13 cellular contexts compared by ENCODE assay signal in the genomic region with DNA sequence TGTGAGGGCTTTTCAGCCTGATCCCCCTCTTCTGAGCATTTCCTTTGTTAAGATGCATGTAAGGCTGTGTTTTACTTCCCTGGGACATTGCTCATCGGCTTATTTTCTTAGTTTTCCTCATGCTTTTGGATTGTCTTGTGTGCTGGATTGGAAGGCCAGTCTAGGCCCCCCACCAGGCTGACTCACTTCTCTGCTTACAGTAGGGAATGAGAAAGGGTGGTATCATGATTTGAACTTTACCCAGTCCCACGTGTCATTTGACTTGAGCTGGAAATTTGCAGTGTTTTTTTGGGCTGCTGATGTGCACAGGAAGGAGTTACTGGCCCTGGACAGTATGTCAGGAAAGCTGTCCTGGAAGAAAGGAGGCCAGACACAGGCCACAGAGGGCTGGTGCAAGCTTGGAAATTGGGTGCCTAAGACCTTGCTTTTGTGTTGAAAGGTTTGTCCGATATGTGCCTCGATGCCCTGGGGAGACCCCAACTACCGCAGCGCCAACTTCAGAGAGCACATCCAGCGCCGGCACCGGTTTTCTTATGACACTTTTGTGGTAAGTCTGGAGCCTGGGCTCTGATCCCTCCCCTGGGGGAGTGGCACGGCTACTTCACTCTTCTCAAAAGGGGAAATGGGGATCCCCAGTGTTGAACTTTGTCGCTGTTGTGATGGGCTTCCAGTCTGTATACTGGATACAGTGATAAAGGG. TPM values are rescaled to one million over a fixed set of nuclear protein-coding genes. Genes with fewer than 3 reads are reported as not detected.
A peak's percentile ranks its signal among the peaks of the same experiment; 100 is the strongest.
DNase-seq lines count a peak whose midpoint lies in the region; ATAC-seq, FAIRE-seq and TF ChIP-seq lines count a peak whose summit lies in the region.
"Had no signal": no experiment of that assay in that cellular context is flagged by ENCODE, and none has a peak within 500 bp of the region (broad histone marks: within the 10 kb centered on the region; RNA-seq: fewer than 3 reads in every experiment).

No MANE protein-coding gene starts in this region.

- DNase-seq in HepG2 (ENCODE audit: low spot score), result peak; percentile 68
- DNase-seq in right lobe of liver, result no peak
- DNase-seq in fibroblast of peridontal ligament (ENCODE audit: extremely low read depth), result peak; percentile 96
- no peak for DNase-seq in OCI-LY7 (ENCODE audit: low spot score)
- DNase-seq: activated CD4-positive, alpha-beta T cell treated with anti-CD3 and anti-CD28 coated beads, Interleukin-2, amount 50 U/mL, for 4 hours; NCI-H146 had no signal

- H3K9me2 ChIP-seq in OCI-LY7 (ENCODE audit: insufficient read depth, low read length), result no peaks in the 10 kb centered on the region

- H3K4me1 ChIP-seq in HepG2 (ENCODE audit: insufficient read depth, low read length), result peaks cover 55% of the 10 kb centered on the region
- no peaks in the 10 kb centered on the region for H3K4me1 ChIP-seq in right lobe of liver
- H3K4me1 ChIP-seq in OCI-LY7 (ENCODE audit: insufficient read depth, low read length, poor library complexity, severe bottlenecking), result no peaks in the 10 kb centered on the region
- H3K4me1 ChIP-seq: BLaER1 treated with 17β-estradiol and CSF1 and Interleukin-3, amounts not matched to agents 10 nM and 100 nM had no signal

- no peaks in the 10 kb centered on the region for H3K27me3 ChIP-seq in HepG2 (ENCODE audit: control insufficient read depth in 1 of 2, insufficient read depth in 2 of 2, low read length in 2 of 2)
- H3K27me3 ChIP-seq in right lobe of liver, result no peaks in the 10 kb centered on the region
- H3K27me3 ChIP-seq: BLaER1 treated with 17β-estradiol and CSF1 and Interleukin-3, amounts not matched to agents 10 nM and 100 nM had no signal

- TF ChIP-seq EP300 in HepG2 (IDR thresholded peaks at IDR 0.05; ENCODE audit: low read depth in 2 of 2, low read length in 2 of 2) (no peak), HepG2 (CRISPR knock-in tag; IDR thresholded peaks at IDR 0.05; ENCODE audit: borderline replicate concordance) (no peak)

- peaks cover 70% of the 10 kb centered on the region for H3K36me3 Mint-ChIP-seq in stimulated activated memory B cell treated with anti-CD40 and anti-IgM and Interleukin-4, amounts not matched to agents 10 μg/mL and 1 μg/mL and 100 μg/mL, for 72 hours

- H3K27ac ChIP-seq in HepG2 (ENCODE audit: extremely low read length, insufficient read depth, low read length) (peak overlapping the region; percentile 51), right lobe of liver (no peak overlapping the region), OCI-LY7 (ENCODE audit: low read depth, low read length, poor library complexity, severe bottlenecking) (no peak overlapping the region)
- H3K27ac ChIP-seq: BLaER1 treated with 17β-estradiol and CSF1 and Interleukin-3, amounts not matched to agents 10 nM and 100 nM had no signal

- 85% methylated on average over 11 of the region's 11 CpGs for WGBS in HepG2 (ENCODE audit: low lambda C conversion rate)
- WGBS in right lobe of liver (ENCODE audit: insufficient coverage, low coverage, low lambda C conversion rate, missing lambda C conversion rate), result 70% methylated on average over 8 of the region's 11 CpGs

- ATAC-seq in HepG2 (peak; percentile 62), right lobe of liver (no peak), SK-N-SH treated with all-trans-retinoic acid at 6 μM for 48 hours (peak; percentile 52), HG03432 (IDR thresholded peaks at IDR 0.05; ENCODE audit: unreplicated experiment) (no peak), GM18858 (IDR thresholded peaks at IDR 0.05; ENCODE audit: unreplicated experiment) (no peak)
- ATAC-seq in stimulated activated memory B cell treated with anti-CD40 and anti-IgM and Interleukin-4, amounts not matched to agents 10 μg/mL and 1 μg/mL and 100 μg/mL, for 72 hours, result no peak

- FAIRE-seq in HepG2 (lab: Jason Lieb, UNC), result peak; percentile 44
- FAIRE-seq: HTR-8/SVneo had no signal

- H3K4me2 ChIP-seq in HepG2 (ENCODE audit: low read depth, low read length), result 0 out of 2 replicates have a peak overlapping the region, but pooled peaks have one; percentile 8
- H3K4me2 ChIP-seq in OCI-LY7 (ENCODE audit: low read length), result no peak overlapping the region
- H3K4me2 ChIP-seq: BLaER1 treated with 17β-estradiol and CSF1 and Interleukin-3, amounts not matched to agents 10 nM and 100 nM had no signal

- H3K36me3 ChIP-seq in HepG2 (replicated peaks in 1 of 2; ENCODE audit: control insufficient read depth in 1 of 2, insufficient read depth in 2 of 2, low read length in 2 of 2) (peaks cover 46 to 90% of the 10 kb centered on the region in 2 experiments), right lobe of liver (peaks cover 14 to 91% (median 50%) of the 10 kb centered on the region in 4 donors), OCI-LY7 (ENCODE audit: insufficient read depth, low read length) (peaks cover 98% of the 10 kb centered on the region)

- TF ChIP-seq CTCF in HepG2 (CRISPR knock-in tag; IDR thresholded peaks at IDR 0.05), result no peak
- TF ChIP-seq CTCF in right lobe of liver (IDR thresholded peaks at IDR 0.05), result no peak
- TF ChIP-seq CTCF in OCI-LY7 (conservative IDR thresholded peaks at IDR 0.05; ENCODE audit: low read length), result no peak

- H3K4me3 ChIP-seq in HepG2 (replicated peaks in 1 of 3; ENCODE audit: insufficient read depth in 1 of 3, low read depth in 2 of 3, low read length in 3 of 3) (no peak overlapping the region), right lobe of liver (no peak overlapping the region), OCI-LY7 (ENCODE audit: low read depth, low read length, poor library complexity, severe bottlenecking) (no peak overlapping the region)
- H3K4me3 ChIP-seq: BLaER1 treated with 17β-estradiol and CSF1 and Interleukin-3, amounts not matched to agents 10 nM and 100 nM had no signal

- H3K27me3 Mint-ChIP-seq in stimulated activated memory B cell treated with anti-CD40 and anti-IgM and Interleukin-4, amounts not matched to agents 10 μg/mL and 1 μg/mL and 100 μg/mL, for 72 hours, result no peaks in the 10 kb centered on the region
- H3K27me3 Mint-ChIP-seq: type B pancreatic cell had no signal

- H3K79me2 ChIP-seq in HepG2 (ENCODE audit: insufficient read depth, low read length) (peaks cover 17% of the 10 kb centered on the region), OCI-LY7 (ENCODE audit: insufficient read depth, low read depth, low read length) (no peaks in the 10 kb centered on the region)

- CTCF ChIA-PET in HepG2 (lab: Yijun Ruan, JAX; ENCODE audit: low intra/inter-chr PET ratio, low total read pairs) (no interaction called here), OCI-LY7 (lab: Charles Lee; ENCODE audit: unreplicated experiment) (no interaction called here)

- in situ Hi-C loops in HepG2 (cut with HindIII; ENCODE audit: extremely low pct_ligation_motif_present, low pct_unique_long_range_greater_than_20kb), result no loop called here

- peak overlapping the region; percentile 53 for H3K27ac Mint-ChIP-seq in stimulated activated memory B cell treated with anti-CD40 and anti-IgM and Interleukin-4, amounts not matched to agents 10 μg/mL and 1 μg/mL and 100 μg/mL, for 72 hours
- H3K27ac Mint-ChIP-seq: type B pancreatic cell had no signal

- no peaks in the 10 kb centered on the region for H3K9me3 Mint-ChIP-seq in stimulated activated memory B cell treated with anti-CD40 and anti-IgM and Interleukin-4, amounts not matched to agents 10 μg/mL and 1 μg/mL and 100 μg/mL, for 72 hours
- H3K9me3 Mint-ChIP-seq: type B pancreatic cell had no signal

- H3K4me3 Mint-ChIP-seq in stimulated activated memory B cell treated with anti-CD40 and anti-IgM and Interleukin-4, amounts not matched to agents 10 μg/mL and 1 μg/mL and 100 μg/mL, for 72 hours, result no peak overlapping the region
- H3K4me3 Mint-ChIP-seq: type B pancreatic cell had no signal

- no peak for TF ChIP-seq RAD21 in HepG2 (CRISPR knock-in tag; IDR thresholded peaks at IDR 0.05)

- peak overlapping the region; percentile 24; the same call in 1 of the 2 replicates for H3K9ac ChIP-seq in HepG2 (ENCODE audit: insufficient read depth, low read depth, low read length)
- H3K9ac ChIP-seq: BLaER1 treated with 17β-estradiol and CSF1 and Interleukin-3, amounts not matched to agents 10 nM and 100 nM had no signal

- peaks cover 22% of the 10 kb centered on the region for H3K4me1 Mint-ChIP-seq in stimulated activated memory B cell treated with anti-CD40 and anti-IgM and Interleukin-4, amounts not matched to agents 10 μg/mL and 1 μg/mL and 100 μg/mL, for 72 hours

- H4K20me1 ChIP-seq in HepG2 (ENCODE audit: insufficient read depth, low read length), result peaks cover 11% of the 10 kb centered on the region; the same call in 1 of the 2 replicates
- no peaks in the 10 kb centered on the region for H4K20me1 ChIP-seq in OCI-LY7 (ENCODE audit: insufficient read depth, low read length)

- intact Hi-C loops in HepG2 (cut with micrococcal nuclease; ENCODE audit: unreplicated experiment) (no loop called here), right lobe of liver (cut with DNase I) (no loop called here), OCI-LY7 (cut with micrococcal nuclease; ENCODE audit: unreplicated experiment) (no loop called here)

- H2AFZ ChIP-seq in HepG2 (ENCODE audit: low read length) (no peak overlapping the region), OCI-LY7 (ENCODE audit: low read length) (no peak overlapping the region)

- H3K9me3 ChIP-seq in HepG2 (ENCODE audit: low read length), result no peaks in the 10 kb centered on the region
- H3K9me3 ChIP-seq in right lobe of liver, result no peaks in the 10 kb centered on the region
- H3K9me3 ChIP-seq in OCI-LY7 (ENCODE audit: low read length), result no peaks in the 10 kb centered on the region
- H3K9me3 ChIP-seq: BLaER1 treated with 17β-estradiol and CSF1 and Interleukin-3, amounts not matched to agents 10 nM and 100 nM had no signal

- POLR2A ChIA-PET in HepG2 (lab: Yijun Ruan, JAX), result interaction anchor here (0.6 kb wide), 1 partner anchor 11 kb away, joined by 3 read pairs; no protein-coding TSS in a partner anchor
- POLR2A ChIA-PET in OCI-LY7 (lab: Charles Lee), result interaction anchor here (0.7 kb wide), 1 partner anchor 23 kb away, joined by 4 read pairs; no protein-coding TSS in a partner anchor

- no peak for TF ChIP-seq POLR2A in HepG2 (IDR thresholded peaks at IDR 0.05; ENCODE audit: insufficient read depth in 1 of 2, low read depth in 2 of 2, low read length in 2 of 2)
- TF ChIP-seq POLR2A in right lobe of liver (IDR thresholded peaks at IDR 0.05), result no peak

- BruUV-seq in HepG2 (replicated peaks; lab: Mats Ljungman, UMichigan) (no TSS peak), OCI-LY7 (replicated peaks; lab: Mats Ljungman, UMichigan) (no TSS peak)

RNA-seq across cellular contexts. Expression of a gene that starts 12.8 kb away (rescaled TPM):
- total RNA-seq in HepG2 (2016; rRNA removed; fragmentation: Illumina TruSeq; extraction: Trizol) (119 and 137 TPM in 2 replicates), right lobe of liver (100 to 1,000 TPM in 1 of 6 experiments, 10 to 100 TPM in 5; 38.6 to 113 (median 44.9) TPM), OCI-LY7 (2022) (62.4 and 64.6 TPM in 2 replicates)
- total RNA-seq in HepG2 (2016; cell fraction: cytosol; rRNA removed; fragmentation: Illumina TruSeq; extraction: Trizol; ENCODE audit: low read depth), result 20.7 and 21.9 TPM in 2 replicates
- 117 and 134 TPM in 2 replicates for total RNA-seq in HepG2 (2016; cell fraction: insoluble cytoplasmic fraction; rRNA removed; fragmentation: Illumina TruSeq; extraction: Trizol)
- total RNA-seq in HepG2 (2016; cell fraction: membrane; rRNA removed; fragmentation: Illumina TruSeq; extraction: Trizol), result 58.2 and 60.7 TPM in 2 replicates
- total RNA-seq in HepG2 (2016; cell fraction: nucleus; rRNA removed; fragmentation: Illumina TruSeq; extraction: Trizol), result 54.0 and 64.8 TPM in 2 replicates
- 120 and 126 TPM in 2 replicates for polyA plus RNA-seq in HepG2 (2011; rRNA removed)
- polyA plus RNA-seq in HepG2 (2011; cell fraction: cytosol; rRNA removed), result 177 and 201 TPM in 2 replicates
- 108 and 112 TPM in 2 replicates for polyA plus RNA-seq in HepG2 (2011; cell fraction: nucleus; rRNA removed)
- polyA plus RNA-seq in HepG2 (2012), result 108 and 111 TPM in 2 replicates
- polyA plus RNA-seq in HepG2 (2016; cell fraction: cytosol; fragmentation: Illumina TruSeq; extraction: Trizol; ENCODE audit: low read depth), result 27.1 and 29.4 TPM in 2 replicates
- 140 and 169 TPM in 2 replicates for polyA plus RNA-seq in HepG2 (2016; cell fraction: insoluble cytoplasmic fraction; fragmentation: Illumina TruSeq; extraction: Trizol; ENCODE audit: low read depth)
- 33.3 and 36.2 TPM in 2 replicates for polyA plus RNA-seq in HepG2 (2016; cell fraction: membrane; fragmentation: Illumina TruSeq; extraction: Trizol; ENCODE audit: low read depth)
- polyA plus RNA-seq in HepG2 (2016; cell fraction: nucleus; fragmentation: Illumina TruSeq; extraction: Trizol; ENCODE audit: insufficient read depth, low read depth), result 104 and 116 TPM in 2 replicates
- polyA minus RNA-seq in HepG2 (2011; rRNA and poly(A)+ RNA removed; ENCODE audit: low replicate concordance), result 71.3 and 124 TPM in 2 replicates
- polyA minus RNA-seq in HepG2 (2011; cell fraction: cytosol; rRNA and poly(A)+ RNA removed), result 93.0 and 100 TPM in 2 replicates
- 73.1 and 76.2 TPM in 2 replicates for polyA minus RNA-seq in HepG2 (2011; cell fraction: nucleus; rRNA and poly(A)+ RNA removed)
- total RNA-seq in OCI-LY7 (2014; rRNA removed; shearing (Covaris generic)), result 48.4 and 51.9 TPM in 2 replicates

RNA-seq across cellular contexts. Expression of a gene that starts 33.6 kb away (rescaled TPM):
- total RNA-seq in HepG2 (2016; rRNA removed; fragmentation: Illumina TruSeq; extraction: Trizol), result 3.2 and 4.3 TPM in 2 replicates
- total RNA-seq in HepG2 (2016; cell fraction: cytosol; rRNA removed; fragmentation: Illumina TruSeq; extraction: Trizol; ENCODE audit: low read depth), result 1.9 TPM in 2 replicates
- 3.3 and 3.4 TPM in 2 replicates for total RNA-seq in HepG2 (2016; cell fraction: insoluble cytoplasmic fraction; rRNA removed; fragmentation: Illumina TruSeq; extraction: Trizol)
- total RNA-seq in HepG2 (2016; cell fraction: membrane; rRNA removed; fragmentation: Illumina TruSeq; extraction: Trizol), result 5.6 and 6.9 TPM in 2 replicates
- total RNA-seq in HepG2 (2016; cell fraction: nucleus; rRNA removed; fragmentation: Illumina TruSeq; extraction: Trizol), result 3.5 and 4.4 TPM in 2 replicates
- polyA plus RNA-seq in HepG2 (2011; rRNA removed), result 8.7 and 9.5 TPM in 2 replicates
- 6.2 and 6.7 TPM in 2 replicates for polyA plus RNA-seq in HepG2 (2011; cell fraction: cytosol; rRNA removed)
- 9.5 and 9.7 TPM in 2 replicates for polyA plus RNA-seq in HepG2 (2011; cell fraction: nucleus; rRNA removed)
- 7.5 and 8.6 TPM in 2 replicates for polyA plus RNA-seq in HepG2 (2012)
- polyA plus RNA-seq in HepG2 (2016; cell fraction: cytosol; fragmentation: Illumina TruSeq; extraction: Trizol; ENCODE audit: low read depth), result 2.9 and 3.5 TPM in 2 replicates
- polyA plus RNA-seq in HepG2 (2016; cell fraction: insoluble cytoplasmic fraction; fragmentation: Illumina TruSeq; extraction: Trizol; ENCODE audit: low read depth), result 8.7 and 11.5 TPM in 2 replicates
- 9.3 and 9.7 TPM in 2 replicates for polyA plus RNA-seq in HepG2 (2016; cell fraction: membrane; fragmentation: Illumina TruSeq; extraction: Trizol; ENCODE audit: low read depth)
- polyA plus RNA-seq in HepG2 (2016; cell fraction: nucleus; fragmentation: Illumina TruSeq; extraction: Trizol; ENCODE audit: insufficient read depth, low read depth), result 11.3 and 13.5 TPM in 2 replicates
- polyA minus RNA-seq in HepG2 (2011; rRNA and poly(A)+ RNA removed; ENCODE audit: low replicate concordance), result 11.4 and 11.8 TPM in 2 replicates
- polyA minus RNA-seq in HepG2 (2011; cell fraction: cytosol; rRNA and poly(A)+ RNA removed), result 6.0 and 6.9 TPM in 2 replicates
- polyA minus RNA-seq in HepG2 (2011; cell fraction: nucleus; rRNA and poly(A)+ RNA removed), result 5.5 and 6.7 TPM in 2 replicates
- total RNA-seq in right lobe of liver, result 1 to 10 TPM; 1.9 to 3.6 (median 2.9) TPM
- total RNA-seq in OCI-LY7 (2014; rRNA removed; shearing (Covaris generic)), result 3.5 and 3.9 TPM in 2 replicates
- total RNA-seq in OCI-LY7 (2022), result 8.1 and 8.4 TPM in 2 replicates

RNA-seq across cellular contexts. Expression of a gene that starts 33.8 kb away (rescaled TPM):
- total RNA-seq in HepG2 (2016; rRNA removed; fragmentation: Illumina TruSeq; extraction: Trizol) (1.3 and 1.4 TPM in 2 replicates), right lobe of liver (1 to 10 TPM in 4 of 6 experiments, under 1 TPM in 2; 0.73 to 1.9 (median 1.1) TPM), OCI-LY7 (2022) (1.6 and 1.8 TPM in 2 replicates)
- 0.35 and 0.40 TPM in 2 replicates for total RNA-seq in HepG2 (2016; cell fraction: cytosol; rRNA removed; fragmentation: Illumina TruSeq; extraction: Trizol; ENCODE audit: low read depth)
- 1.1 and 1.4 TPM in 2 replicates for total RNA-seq in HepG2 (2016; cell fraction: insoluble cytoplasmic fraction; rRNA removed; fragmentation: Illumina TruSeq; extraction: Trizol)
- 0.68 and 1.4 TPM in 2 replicates for total RNA-seq in HepG2 (2016; cell fraction: membrane; rRNA removed; fragmentation: Illumina TruSeq; extraction: Trizol)
- 1.4 and 2.3 TPM in 2 replicates for total RNA-seq in HepG2 (2016; cell fraction: nucleus; rRNA removed; fragmentation: Illumina TruSeq; extraction: Trizol)
- polyA plus RNA-seq in HepG2 (2011; rRNA removed), result 1.3 and 1.5 TPM in 2 replicates
- 0.35 and 0.76 TPM in 2 replicates for polyA plus RNA-seq in HepG2 (2011; cell fraction: cytosol; rRNA removed)
- polyA plus RNA-seq in HepG2 (2011; cell fraction: nucleus; rRNA removed), result 3.0 and 3.7 TPM in 2 replicates
- polyA plus RNA-seq in HepG2 (2012), result 1.5 and 1.6 TPM in 2 replicates
- polyA plus RNA-seq in HepG2 (2016; cell fraction: cytosol; fragmentation: Illumina TruSeq; extraction: Trizol; ENCODE audit: low read depth), result 0.55 and 0.59 TPM in 2 replicates
- 2.2 and 3.6 TPM in 2 replicates for polyA plus RNA-seq in HepG2 (2016; cell fraction: insoluble cytoplasmic fraction; fragmentation: Illumina TruSeq; extraction: Trizol; ENCODE audit: low read depth)
- 0.93 and 1.2 TPM in 2 replicates for polyA plus RNA-seq in HepG2 (2016; cell fraction: membrane; fragmentation: Illumina TruSeq; extraction: Trizol; ENCODE audit: low read depth)
- 3.5 and 4.2 TPM in 2 replicates for polyA plus RNA-seq in HepG2 (2016; cell fraction: nucleus; fragmentation: Illumina TruSeq; extraction: Trizol; ENCODE audit: insufficient read depth, low read depth)
- 1.4 and 7.4 TPM in 2 replicates for polyA minus RNA-seq in HepG2 (2011; rRNA and poly(A)+ RNA removed; ENCODE audit: low replicate concordance)
- polyA minus RNA-seq in HepG2 (2011; cell fraction: cytosol; rRNA and poly(A)+ RNA removed), result 0.40 and 0.79 TPM in 2 replicates
- 0.77 and 1.6 TPM in 2 replicates for polyA minus RNA-seq in HepG2 (2011; cell fraction: nucleus; rRNA and poly(A)+ RNA removed)
- total RNA-seq in OCI-LY7 (2014; rRNA removed; shearing (Covaris generic)), result 1.0 and 3.6 TPM in 2 replicates

Comparison
In these comparisons a context has a peak if more than half of its experiments do, and no peak if none do; other contexts are left out.
1. ATAC-seq: peak in HepG2 (single experiment) and SK-N-SH treated with all-trans-retinoic acid at 6 μM for 48 hours (single experiment); none in right lobe of liver (0 of 4), stimulated activated memory B cell treated with anti-CD40 and anti-IgM and Interleukin-4, amounts not matched to agents 10 μg/mL and 1 μg/mL and 100 μg/mL, for 72 hours (single experiment), HG03432 (single experiment) and GM18858 (single experiment).
2. DNase-seq: peak in HepG2 (single experiment) and fibroblast of peridontal ligament (single experiment); none in right lobe of liver (0 of 3) and OCI-LY7 (single experiment).